ENCODE assay signal across 8 cellular contexts in the genomic region with DNA sequence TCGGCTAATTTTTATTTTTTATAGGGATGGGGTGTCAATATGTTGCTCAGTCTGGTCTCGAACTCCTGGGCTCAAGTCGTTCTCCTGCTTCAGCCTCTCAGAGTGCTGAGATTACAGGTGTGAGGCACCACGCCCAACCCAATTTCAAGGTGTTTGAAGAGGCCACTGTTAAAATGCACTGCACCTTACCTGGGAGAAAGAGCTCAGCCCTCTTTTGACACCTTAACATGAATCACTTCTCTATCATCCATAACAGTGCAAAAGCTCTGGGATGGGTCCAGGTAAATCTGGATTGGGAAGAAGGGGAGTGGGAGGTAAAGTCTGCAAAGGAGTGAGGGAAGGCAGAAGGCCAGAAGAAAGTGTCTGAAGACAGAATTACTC. TPM values are rescaled to one million over a fixed set of nuclear protein-coding genes. Genes with fewer than 3 reads are reported as not detected.
DNase-seq lines count a peak whose midpoint lies in the region; ATAC-seq, FAIRE-seq and TF ChIP-seq lines count a peak whose summit lies in the region.

No MANE protein-coding gene starts in this region.

- peaks cover 29% of the 10 kb centered on the region for H3K36me3 Mint-ChIP-seq in activated CD4-positive, alpha-beta T cell treated with anti-CD3 and anti-CD28 coated beads for 36 hours (ENCODE audit: low read depth)
- peaks cover 31 to 35% of the 10 kb centered on the region in 2 donors for H3K36me3 Mint-ChIP-seq in activated naive CD4-positive, alpha-beta T cell treated with anti-CD3 and anti-CD28 coated beads, Interleukin-2, amount 50 U/mL, for 72 hours
- H3K36me3 Mint-ChIP-seq in immature natural killer cell = peaks cover 6 to 11% (median 6%) of the 10 kb centered on the region in 3 donors

- TF ChIP-seq POLR2A in H54 (IDR thresholded peaks at IDR 0.05; ENCODE audit: low read depth, low read length) = no peak

- peaks cover 37% of the 10 kb centered on the region for H3K4me1 Mint-ChIP-seq in activated CD4-positive, alpha-beta T cell treated with anti-CD3 and anti-CD28 coated beads for 36 hours
- peaks cover 40 to 48% of the 10 kb centered on the region in 2 donors for H3K4me1 Mint-ChIP-seq in immature natural killer cell

- no peaks in the 10 kb centered on the region for H3K9me3 Mint-ChIP-seq in activated CD4-positive, alpha-beta T cell treated with anti-CD3 and anti-CD28 coated beads for 36 hours (ENCODE audit: low read depth)
- H3K9me3 Mint-ChIP-seq in activated naive CD4-positive, alpha-beta T cell treated with anti-CD3 and anti-CD28 coated beads, Interleukin-2, amount 50 U/mL, for 72 hours = no peaks in the 10 kb centered on the region
- H3K9me3 Mint-ChIP-seq in immature natural killer cell = no peaks in the 10 kb centered on the region

- H3K4me3 Mint-ChIP-seq in activated CD4-positive, alpha-beta T cell treated with anti-CD3 and anti-CD28 coated beads for 36 hours = peak overlapping the region; percentile 78
- H3K4me3 Mint-ChIP-seq in immature natural killer cell = peak overlapping the region; percentile 73 to 87 (median 86)

- POLR2A ChIA-PET in activated CD4-positive, alpha-beta T cell treated with anti-CD3 and anti-CD28 coated beads for 36 hours (lab: Charles Lee) = interaction anchor here (1.0 to 2.0 kb wide), 5 partner anchors 9 to 90 kb away, joined by 3 to 7 read pairs (median 5); partner anchors contain the start of gene ZNF425

- intact Hi-C loops in activated CD4-positive, alpha-beta T cell treated with anti-CD3 and anti-CD28 coated beads for 36 hours (cut with DNase I, micrococcal nuclease) = loop anchor here (1.0 to 10.0 kb wide), 11 partner anchors 45 to 520 kb away; partner anchors contain the start of genes ZNF212 (in 1 of the 2), ZNF398 (in 1 of the 2), ZNF746 (in 1 of the 2) and ZNF783 (in 1 of the 2)

- no peaks in the 10 kb centered on the region for H3K27me3 Mint-ChIP-seq in activated CD4-positive, alpha-beta T cell treated with anti-CD3 and anti-CD28 coated beads for 36 hours
- H3K27me3 Mint-ChIP-seq in immature natural killer cell (ENCODE audit: low read depth in 3 of 3) = peaks cover 5 to 8% (median 7%) of the 10 kb centered on the region in 3 donors

- no peak for DNase-seq in activated CD4-positive, alpha-beta T cell treated with anti-CD3 and anti-CD28 coated beads for 36 hours
- DNase-seq in activated CD4-positive, alpha-beta T cell treated with anti-CD3 and anti-CD28 coated beads, Interleukin-2, amount 50 U/mL, for 4 hours = no peak
- no peak for DNase-seq in activated naive CD4-positive, alpha-beta T cell treated with anti-CD3 and anti-CD28 coated beads, Interleukin-2, amount 50 U/mL, for 72 hours (ENCODE audit: low spot score in 2 of 2)
- DNase-seq in immature natural killer cell (no peak), NCI-H524 treated with DMSO at 0.1 percent for 48 hours (lab: John Stamatoyannopoulos, UW) (no peak), H54 (ENCODE audit: insufficient read length, low spot score) (no peak)

- CTCF ChIA-PET in activated CD4-positive, alpha-beta T cell treated with anti-CD3 and anti-CD28 coated beads for 36 hours (lab: Charles Lee) = interaction anchor here (0.6 to 4.4 kb wide), 27 partner anchors 9 to 435 kb away, joined by 3 to 30 read pairs (median 4); partner anchors contain the start of genes ZNF398 and ZNF783

- H3K27ac ChIP-seq in temporal lobe (ENCODE audit: low read depth, low read length) = peak overlapping the region; percentile 62

- FAIRE-seq in H54 (lab: Jason Lieb, UNC) = no peak

- H3K27ac Mint-ChIP-seq in activated CD4-positive, alpha-beta T cell treated with anti-CD3 and anti-CD28 coated beads for 36 hours = peak overlapping the region; percentile 9
- peak overlapping the region; percentile 82 to 90 for H3K27ac Mint-ChIP-seq in activated naive CD4-positive, alpha-beta T cell treated with anti-CD3 and anti-CD28 coated beads, Interleukin-2, amount 50 U/mL, for 72 hours
- H3K27ac Mint-ChIP-seq in immature natural killer cell = peak overlapping the region in 5 of 6 donors; percentile 9 to 75 (median 64)

- no peak for ATAC-seq in activated CD4-positive, alpha-beta T cell treated with anti-CD3 and anti-CD28 coated beads for 36 hours
- no peak for ATAC-seq in activated naive CD4-positive, alpha-beta T cell treated with anti-CD3 and anti-CD28 coated beads, Interleukin-2, amount 50 U/mL, for 72 hours
- no peak for ATAC-seq in GM19035 (IDR thresholded peaks at IDR 0.05; ENCODE audit: unreplicated experiment)

RNA-seq across cellular contexts. Expression of gene ZNF282, which starts 0.6 kb away (rescaled TPM):
- 10 to 100 TPM; 41.1 to 46.3 TPM for total RNA-seq in activated CD4-positive, alpha-beta T cell treated with anti-CD3 and anti-CD28 coated beads for 36 hours
- total RNA-seq in activated naive CD4-positive, alpha-beta T cell treated with anti-CD3 and anti-CD28 coated beads, Interleukin-2, amount 50 U/mL, for 72 hours = 10 to 100 TPM; 23.5 to 35.6 TPM
- polyA plus RNA-seq in immature natural killer cell = 1 to 10 TPM in 2 of 3 donors, under 1 TPM in 1; 0.54 to 2.3 (median 1.2) TPM
- 25.3 TPM for total RNA-seq in temporal lobe

RNA-seq across cellular contexts. Expression of gene ZNF212, which starts 44.7 kb away (rescaled TPM):
- total RNA-seq in activated CD4-positive, alpha-beta T cell treated with anti-CD3 and anti-CD28 coated beads for 36 hours = 10 to 100 TPM in 1 of 2 experiments, 1 to 10 TPM in 1; 9.9 to 15.9 TPM
- 10 to 100 TPM; 12.1 to 13.3 TPM for total RNA-seq in activated naive CD4-positive, alpha-beta T cell treated with anti-CD3 and anti-CD28 coated beads, Interleukin-2, amount 50 U/mL, for 72 hours
- polyA plus RNA-seq in immature natural killer cell = 10 to 100 TPM in 1 of 3 donors, 1 to 10 TPM in 2; 1.3 to 10.7 (median 3.7) TPM
- total RNA-seq in temporal lobe = 7.1 TPM

RNA-seq across cellular contexts. Expression of gene ZNF398, which starts 47.5 kb away (rescaled TPM):
- total RNA-seq in activated CD4-positive, alpha-beta T cell treated with anti-CD3 and anti-CD28 coated beads for 36 hours = 10 to 100 TPM in 1 of 2 experiments, 1 to 10 TPM in 1; 9.6 to 10.5 TPM
- 1 to 10 TPM; 6.6 to 8.7 TPM for total RNA-seq in activated naive CD4-positive, alpha-beta T cell treated with anti-CD3 and anti-CD28 coated beads, Interleukin-2, amount 50 U/mL, for 72 hours
- 10 to 100 TPM in 1 of 3 donors, 1 to 10 TPM in 2; 1.1 to 18.5 (median 6.8) TPM for polyA plus RNA-seq in immature natural killer cell
- 23.8 TPM for total RNA-seq in temporal lobe

Comparison
In these comparisons a context has a peak if more than half of its experiments do, and no peak if none do; other contexts are left out.
1. H3K27ac Mint-ChIP-seq: peak in every context shown above with its lines; median percentile 86 in activated naive CD4-positive, alpha-beta T cell treated with anti-CD3 and anti-CD28 coated beads, Interleukin-2, amount 50 U/mL, for 72 hours; 64 in immature natural killer cell; 9 in activated CD4-positive, alpha-beta T cell treated with anti-CD3 and anti-CD28 coated beads for 36 hours.